ENCODE assay signal across 1 cellular context in the genomic region with DNA sequence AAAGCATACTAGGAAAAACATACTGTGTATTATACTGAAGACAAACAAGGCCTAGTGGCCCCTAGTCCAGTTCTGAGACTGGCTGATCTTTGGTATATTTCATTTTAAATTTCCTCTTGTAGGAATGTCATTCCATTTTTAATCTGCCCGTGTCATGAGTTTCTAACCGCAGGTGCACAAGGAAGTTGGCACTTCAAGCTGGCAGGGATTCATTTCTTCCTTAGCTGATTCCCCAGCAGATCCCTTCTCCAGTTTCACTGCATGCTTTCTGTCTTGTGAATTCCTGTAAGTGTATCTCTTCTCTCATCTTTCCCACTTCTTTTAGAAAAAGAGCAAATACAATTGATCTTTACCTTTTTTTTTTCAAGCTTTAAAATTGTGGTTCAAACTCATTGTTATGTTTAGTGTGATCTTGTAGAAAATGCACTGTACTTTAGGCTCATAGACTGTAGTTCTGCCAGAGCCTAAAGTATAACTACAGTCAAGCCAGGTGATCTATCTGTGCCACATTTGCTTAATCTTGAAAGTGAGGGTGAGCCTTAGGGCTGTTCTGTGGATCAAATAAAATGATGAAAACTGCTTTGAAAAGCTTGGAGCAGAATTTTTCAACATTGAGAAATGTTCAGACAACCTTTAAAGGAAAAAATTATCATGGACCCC.
TF ChIP-seq lines count a peak whose summit lies in the region.

No MANE protein-coding gene starts in this region.

TF ChIP-seq in HepG2, 621 proteins besides CTCF, POLR2A, EP300 and RAD21:
- TF ChIP-seq MEIS2 (CRISPR knock-in tag; IDR thresholded peaks at IDR 0.05) (no peak), ZSCAN29 (CRISPR knock-in tag; conservative IDR thresholded peaks at IDR 0.05) (no peak)
- TF ChIP-seq, protein P1, sequence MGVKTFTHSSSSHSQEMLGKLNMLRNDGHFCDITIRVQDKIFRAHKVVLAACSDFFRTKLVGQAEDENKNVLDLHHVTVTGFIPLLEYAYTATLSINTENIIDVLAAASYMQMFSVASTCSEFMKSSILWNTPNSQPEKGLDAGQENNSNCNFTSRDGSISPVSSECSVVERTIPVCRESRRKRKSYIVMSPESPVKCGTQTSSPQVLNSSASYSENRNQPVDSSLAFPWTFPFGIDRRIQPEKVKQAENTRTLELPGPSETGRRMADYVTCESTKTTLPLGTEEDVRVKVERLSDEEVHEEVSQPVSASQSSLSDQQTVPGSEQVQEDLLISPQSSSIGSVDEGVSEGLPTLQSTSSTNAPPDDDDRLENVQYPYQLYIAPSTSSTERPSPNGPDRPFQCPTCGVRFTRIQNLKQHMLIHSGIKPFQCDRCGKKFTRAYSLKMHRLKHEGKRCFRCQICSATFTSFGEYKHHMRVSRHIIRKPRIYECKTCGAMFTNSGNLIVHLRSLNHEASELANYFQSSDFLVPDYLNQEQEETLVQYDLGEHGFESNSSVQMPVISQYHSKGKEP (CRISPR knock-in tag; IDR thresholded peaks at IDR 0.05), result no peak
- TF ChIP-seq, protein P2, sequence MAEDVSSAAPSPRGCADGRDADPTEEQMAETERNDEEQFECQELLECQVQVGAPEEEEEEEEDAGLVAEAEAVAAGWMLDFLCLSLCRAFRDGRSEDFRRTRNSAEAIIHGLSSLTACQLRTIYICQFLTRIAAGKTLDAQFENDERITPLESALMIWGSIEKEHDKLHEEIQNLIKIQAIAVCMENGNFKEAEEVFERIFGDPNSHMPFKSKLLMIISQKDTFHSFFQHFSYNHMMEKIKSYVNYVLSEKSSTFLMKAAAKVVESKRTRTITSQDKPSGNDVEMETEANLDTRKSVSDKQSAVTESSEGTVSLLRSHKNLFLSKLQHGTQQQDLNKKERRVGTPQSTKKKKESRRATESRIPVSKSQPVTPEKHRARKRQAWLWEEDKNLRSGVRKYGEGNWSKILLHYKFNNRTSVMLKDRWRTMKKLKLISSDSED (CRISPR knock-in tag; IDR thresholded peaks at IDR 0.05), result no peak
TF ChIP-seq in HepG2: peak in this region for 0.
